ENCODE assay signal across 8 cellular contexts in the genomic region with DNA sequence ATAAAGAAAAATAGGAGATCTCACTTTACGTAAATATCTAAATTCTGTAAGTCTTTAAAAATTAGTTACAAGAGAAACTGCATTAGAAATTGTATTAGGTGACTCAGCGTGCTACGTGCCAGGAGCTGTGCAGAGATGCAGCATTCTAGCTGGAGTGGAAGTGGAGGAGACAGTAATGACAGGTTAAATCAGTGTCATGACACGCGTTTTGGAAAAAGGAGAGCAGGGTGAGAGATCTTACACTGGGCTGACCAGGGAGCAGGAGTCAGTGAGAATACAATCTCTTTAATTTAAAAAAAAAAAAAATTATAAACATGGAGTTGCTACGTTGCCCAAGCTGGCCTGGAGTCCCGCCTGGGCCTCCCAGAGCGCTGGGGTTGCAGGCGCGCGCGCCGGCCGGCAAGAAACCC. TPM values are rescaled to one million over a fixed set of nuclear protein-coding genes. Genes with fewer than 3 reads are reported as not detected.
DNase-seq lines count a peak whose midpoint lies in the region; ATAC-seq and TF ChIP-seq lines count a peak whose summit lies in the region.

No MANE protein-coding gene starts in this region.

- peak overlapping the region; percentile 90 for H2AFZ ChIP-seq in SK-N-SH (ENCODE audit: low read depth)
- H2AFZ ChIP-seq in neural progenitor cell (replicated peaks), result peak overlapping the region; percentile 98

- peaks cover 3% of the 10 kb centered on the region for H3K27me3 Mint-ChIP-seq in neural progenitor cell (ENCODE audit: insufficient read depth, low read depth)

- H3K4me3 Mint-ChIP-seq in neural progenitor cell, result peak overlapping the region; percentile 98

- no peak for TF ChIP-seq RAD21 in SK-N-SH (IDR thresholded peaks at IDR 0.05; ENCODE audit: low read length)

- H3K9ac ChIP-seq in SK-N-SH (peak overlapping the region; percentile 81), neural progenitor cell (peak overlapping the region; percentile 84)

- H3K4me1 ChIP-seq in DOHH2 (ENCODE audit: control insufficient read depth, low read length), result peaks cover 30% of the 10 kb centered on the region
- H3K4me1 ChIP-seq in SK-N-SH (ENCODE audit: control insufficient read depth in 1 of 2, insufficient read depth in 2 of 2, low read depth in 1 of 2, low read length in 1 of 2), result peaks cover 0 to 5% of the 10 kb centered on the region in 2 experiments; a peak in 2 of 4 replicates
- H3K4me1 ChIP-seq in neural progenitor cell, result peaks cover 7% of the 10 kb centered on the region

- ATAC-seq in GM19395 (IDR thresholded peaks at IDR 0.05; ENCODE audit: unreplicated experiment) (peak; percentile 31), HG03442 (IDR thresholded peaks at IDR 0.05; ENCODE audit: unreplicated experiment) (peak; percentile 19), esophagus mucosa (peak; percentile 47)

- peaks cover 1% of the 10 kb centered on the region for H3K9me3 Mint-ChIP-seq in neural progenitor cell

- no peak for DNase-seq in SK-N-SH
- no peak for DNase-seq in neural progenitor cell (ENCODE audit: low spot score)
- DNase-seq in NCI-H2107 treated with DMSO at 0.1 percent for 48 hours (lab: John Stamatoyannopoulos, UW; ENCODE audit: unreplicated experiment), result no peak
- no peak for DNase-seq in activated CD4-positive, alpha-beta T cell treated with anti-CD3 and anti-CD28 coated beads, Interleukin-2, amount 50 U/mL, for 48 hours

- peaks cover 5% of the 10 kb centered on the region for H3K4me1 Mint-ChIP-seq in neural progenitor cell

- H3K9me3 ChIP-seq in DOHH2 (ENCODE audit: control insufficient read depth, insufficient read depth, low read length) (no peaks in the 10 kb centered on the region), SK-N-SH (no peaks in the 10 kb centered on the region), neural progenitor cell (ENCODE audit: low read depth) (no peaks in the 10 kb centered on the region)

- peak overlapping the region; percentile 88 for H3K4me3 ChIP-seq in DOHH2 (ENCODE audit: low read length)
- H3K4me3 ChIP-seq in SK-N-SH (ENCODE audit: low read depth in 2 of 2, low read length in 1 of 2), result peak overlapping the region; percentile 75 to 88
- peak overlapping the region; percentile 91 for H3K4me3 ChIP-seq in neural progenitor cell

- H3K27ac ChIP-seq in DOHH2 (ENCODE audit: low read depth, low read length) (peak overlapping the region; percentile 41), SK-N-SH (ENCODE audit: low read depth in 2 of 2, low read length in 1 of 2) (peak overlapping the region; percentile 31 to 89), neural progenitor cell (no peak overlapping the region)

- CTCF ChIA-PET in SK-N-SH (lab: Yijun Ruan, JAX), result interaction anchor here (1.3 to 1.9 kb wide), 2 partner anchors 8 to 18 kb away, joined by 4 to 5 read pairs; no protein-coding TSS in a partner anchor

- TF ChIP-seq CTCF in DOHH2 (IDR thresholded peaks at IDR 0.05; ENCODE audit: low read depth, low read length, poor library complexity, severe bottlenecking) (no peak), SK-N-SH (IDR thresholded peaks at IDR 0.05) (no peak), neural progenitor cell (IDR thresholded peaks at IDR 0.05) (no peak)

- no peaks in the 10 kb centered on the region for H3K27me3 ChIP-seq in DOHH2 (ENCODE audit: control insufficient read depth, low read length)
- no peaks in the 10 kb centered on the region for H3K27me3 ChIP-seq in SK-N-SH (ENCODE audit: insufficient read depth)
- H3K27me3 ChIP-seq in neural progenitor cell, result no peaks in the 10 kb centered on the region

- H3K79me2 ChIP-seq in DOHH2 (ENCODE audit: control insufficient read depth, low read length) (peaks cover 42% of the 10 kb centered on the region), SK-N-SH (ENCODE audit: insufficient read depth) (peaks cover 18% of the 10 kb centered on the region), neural progenitor cell (ENCODE audit: low read depth) (peaks cover 14% of the 10 kb centered on the region)

- H3K9me2 ChIP-seq in DOHH2 (replicated peaks; ENCODE audit: control insufficient read depth, low read length) (no peaks in the 10 kb centered on the region), SK-N-SH (no peaks in the 10 kb centered on the region)

- peak overlapping the region; percentile 98 for H3K27ac Mint-ChIP-seq in neural progenitor cell

- under 1% methylated on average over 14 of the region's 14 CpGs for WGBS in SK-N-SH (ENCODE audit: low lambda C conversion rate)

- TF ChIP-seq EP300 in SK-N-SH (IDR thresholded peaks at IDR 0.05; ENCODE audit: borderline replicate concordance in 1 of 2, low read depth in 1 of 2, low read length in 1 of 2), result no peak

- no peaks in the 10 kb centered on the region for H3F3A ChIP-seq in DOHH2 (ENCODE audit: control insufficient read depth, insufficient read depth)
- H3F3A ChIP-seq in SK-N-SH (replicated peaks; ENCODE audit: insufficient read depth), result no peaks in the 10 kb centered on the region
- H3F3A ChIP-seq in neural progenitor cell (ENCODE audit: low read depth), result no peaks in the 10 kb centered on the region

- H4K20me1 ChIP-seq in DOHH2 (ENCODE audit: control insufficient read depth, insufficient read depth, low read depth, low read length) (peaks cover 4% of the 10 kb centered on the region; the same call in 1 of the 2 replicates), SK-N-SH (ENCODE audit: insufficient read depth) (no peaks in the 10 kb centered on the region), neural progenitor cell (ENCODE audit: low read depth) (no peaks in the 10 kb centered on the region)

- peak overlapping the region; percentile 99 for H3K4me2 ChIP-seq in DOHH2 (ENCODE audit: low read length)
- H3K4me2 ChIP-seq in SK-N-SH, result peak overlapping the region; percentile 87
- H3K4me2 ChIP-seq in neural progenitor cell, result peak overlapping the region; percentile 99

- POLR2A ChIA-PET in SK-N-SH (lab: Yijun Ruan, JAX), result interaction anchor here (0.9 kb wide), 2 partner anchors 59 to 160 kb away, joined by 3 read pairs; no protein-coding TSS in a partner anchor

- H3K36me3 Mint-ChIP-seq in neural progenitor cell, result peaks cover 8% of the 10 kb centered on the region

- H3K36me3 ChIP-seq in DOHH2 (ENCODE audit: control insufficient read depth, low read length) (peaks cover 33% of the 10 kb centered on the region), SK-N-SH (replicated peaks in 1 of 2; ENCODE audit: control insufficient read depth in 1 of 2, insufficient read depth in 2 of 2, low read length in 1 of 2) (peaks cover 15 to 16% of the 10 kb centered on the region in 2 experiments), neural progenitor cell (no peaks in the 10 kb centered on the region)

TF ChIP-seq in SK-N-SH, 30 proteins besides CTCF, POLR2A, EP300 and RAD21 (continues in another document):
- TF ChIP-seq JUND (IDR thresholded peaks at IDR 0.05) (peak; percentile 16; the same call in 1 of the 2 replicates), SMC3 (IDR thresholded peaks at IDR 0.05; ENCODE audit: low read depth, low read length) (no peak), RXRA (IDR thresholded peaks at IDR 0.05; ENCODE audit: borderline replicate concordance, low read depth) (no peak), FOXJ3 (CRISPR knock-in tag; IDR thresholded peaks at IDR 0.05) (no peak), GABPA (IDR thresholded peaks at IDR 0.05; ENCODE audit: low read depth) (no peak), MXI1 (IDR thresholded peaks at IDR 0.05; ENCODE audit: low read depth, low read length) (peak; percentile 16), TAF1 (IDR thresholded peaks at IDR 0.05; ENCODE audit: borderline replicate concordance, low read depth, low read length) (no peak), CHD2 (IDR thresholded peaks at IDR 0.05; ENCODE audit: low read length, partially characterized antibody) (no peak), NRF1 (IDR thresholded peaks at IDR 0.05; ENCODE audit: low read depth, low read length) (no peak)
- TF ChIP-seq, protein P1, sequence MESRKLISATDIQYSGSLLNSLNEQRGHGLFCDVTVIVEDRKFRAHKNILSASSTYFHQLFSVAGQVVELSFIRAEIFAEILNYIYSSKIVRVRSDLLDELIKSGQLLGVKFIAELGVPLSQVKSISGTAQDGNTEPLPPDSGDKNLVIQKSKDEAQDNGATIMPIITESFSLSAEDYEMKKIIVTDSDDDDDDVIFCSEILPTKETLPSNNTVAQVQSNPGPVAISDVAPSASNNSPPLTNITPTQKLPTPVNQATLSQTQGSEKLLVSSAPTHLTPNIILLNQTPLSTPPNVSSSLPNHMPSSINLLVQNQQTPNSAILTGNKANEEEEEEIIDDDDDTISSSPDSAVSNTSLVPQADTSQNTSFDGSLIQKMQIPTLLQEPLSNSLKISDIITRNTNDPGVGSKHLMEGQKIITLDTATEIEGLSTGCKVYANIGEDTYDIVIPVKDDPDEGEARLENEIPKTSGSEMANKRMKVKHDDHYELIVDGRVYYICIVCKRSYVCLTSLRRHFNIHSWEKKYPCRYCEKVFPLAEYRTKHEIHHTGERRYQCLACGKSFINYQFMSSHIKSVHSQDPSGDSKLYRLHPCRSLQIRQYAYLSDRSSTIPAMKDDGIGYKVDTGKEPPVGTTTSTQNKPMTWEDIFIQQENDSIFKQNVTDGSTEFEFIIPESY (IDR thresholded peaks at IDR 0.05; ENCODE audit: borderline replicate concordance, low read depth), result no peak
- TF ChIP-seq, protein P2, sequence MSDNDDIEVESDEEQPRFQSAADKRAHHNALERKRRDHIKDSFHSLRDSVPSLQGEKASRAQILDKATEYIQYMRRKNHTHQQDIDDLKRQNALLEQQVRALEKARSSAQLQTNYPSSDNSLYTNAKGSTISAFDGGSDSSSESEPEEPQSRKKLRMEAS (IDR thresholded peaks at IDR 0.05; ENCODE audit: low read depth), result no peak
- TF ChIP-seq, protein P3, sequence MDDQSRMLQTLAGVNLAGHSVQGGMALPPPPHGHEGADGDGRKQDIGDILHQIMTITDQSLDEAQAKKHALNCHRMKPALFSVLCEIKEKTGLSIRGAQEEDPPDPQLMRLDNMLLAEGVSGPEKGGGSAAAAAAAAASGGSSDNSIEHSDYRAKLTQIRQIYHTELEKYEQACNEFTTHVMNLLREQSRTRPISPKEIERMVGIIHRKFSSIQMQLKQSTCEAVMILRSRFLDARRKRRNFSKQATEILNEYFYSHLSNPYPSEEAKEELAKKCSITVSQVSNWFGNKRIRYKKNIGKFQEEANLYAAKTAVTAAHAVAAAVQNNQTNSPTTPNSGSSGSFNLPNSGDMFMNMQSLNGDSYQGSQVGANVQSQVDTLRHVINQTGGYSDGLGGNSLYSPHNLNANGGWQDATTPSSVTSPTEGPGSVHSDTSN (IDR thresholded peaks at IDR 0.05), result peak; percentile 34; the same call in 1 of the 2 replicates

RNA-seq across cellular contexts. Expression of a gene that starts 0.6 kb away (rescaled TPM):
- 8.7 and 11.8 TPM in 2 replicates for polyA plus RNA-seq in SK-N-SH (2012; rRNA removed)
- polyA plus RNA-seq in SK-N-SH (2012; cell fraction: cytosol; rRNA removed), result 9.8 and 10.1 TPM in 2 replicates
- 14.7 and 20.2 TPM in 2 replicates for polyA plus RNA-seq in SK-N-SH (2012; cell fraction: nucleus; rRNA removed)
- total RNA-seq in esophagus mucosa, result 13.9 TPM
- total RNA-seq in neural progenitor cell (ENCODE audit: low replicate concordance), result 23.8 and 34.3 TPM in 2 replicates

RNA-seq across cellular contexts. Expression of a gene that starts 58.6 kb away (rescaled TPM):
- 53.4 and 53.6 TPM in 2 replicates for polyA plus RNA-seq in SK-N-SH (2012; rRNA removed)
- polyA plus RNA-seq in SK-N-SH (2012; cell fraction: cytosol; rRNA removed), result 41.6 and 51.6 TPM in 2 replicates
- polyA plus RNA-seq in SK-N-SH (2012; cell fraction: nucleus; rRNA removed), result 98.1 and 111 TPM in 2 replicates
- total RNA-seq in esophagus mucosa (118 TPM), neural progenitor cell (ENCODE audit: low replicate concordance) (94.6 and 112 TPM in 2 replicates)
